In genomic region chr17:6072611-6073010, GRCh38 we compare ENCODE assay signal across 28 cellular contexts. TPM values are rescaled to one million over a fixed set of nuclear protein-coding genes. Genes with fewer than 3 reads are reported as not detected.
"Had no signal": no experiment of that assay in that cellular context is flagged by ENCODE, and none has a peak within 500 bp of the region (broad histone marks: within the 10 kb centered on the region; RNA-seq: fewer than 3 reads in every experiment).

No MANE protein-coding gene starts in this region.

- DNase-seq: activated CD4-positive, alpha-beta T cell treated with anti-CD3 and anti-CD28 coated beads for 4 hours; activated CD4-positive, alpha-beta T cell treated with anti-CD3 and anti-CD28 coated beads, Interleukin-2, amount 50 U/mL, for 4 hours; activated naive CD4-positive, alpha-beta T cell; activated T-cell treated with anti-CD3 and anti-CD28 coated beads for 4 hours; activated T-cell treated with anti-CD3 and anti-CD28 coated beads, Interleukin-2, amount 50 U/mL, for 72 hours; colonic mucosa; effector CD8-positive, alpha-beta T cell; erythroblast; gastrocnemius medialis; hippocampal formation; immature natural killer cell; kidney; left colon; naive thymus-derived CD4-positive, alpha-beta T cell; right lobe of liver; small intestine; stimulated activated CD4-positive, alpha-beta T cell treated with anti-CD3 and anti-CD28 coated beads, Interleukin-4, amount 100 ng/mL, for 4 hours; stimulated activated CD8-positive, alpha-beta memory T cell treated with anti-CD3 and anti-CD28 coated beads, Interleukin-4, amount 100 ng/mL, for 48 hours; stomach; tibial artery had no signal

- H3K36me3 Mint-ChIP-seq: immature natural killer cell; mesothelial cell of epicardium; stimulated activated memory B cell treated with anti-CD40 and anti-IgM and Interleukin-4, amounts not matched to agents 10 μg/mL and 1 μg/mL and 100 μg/mL, for 72 hours had no signal

- H3K4me3 Mint-ChIP-seq: central memory CD8-positive, alpha-beta T cell; mesothelial cell of epicardium; stimulated activated memory B cell treated with anti-CD40 and anti-IgM and Interleukin-4, amounts not matched to agents 10 μg/mL and 1 μg/mL and 100 μg/mL, for 72 hours had no signal

- H3K27ac ChIP-seq: colonic mucosa, gastrocnemius medialis, right lobe of liver, stomach, suprapubic skin, tibial artery had no signal

- H3K27ac Mint-ChIP-seq: activated naive CD4-positive, alpha-beta T cell treated with anti-CD3 and anti-CD28 coated beads, Interleukin-2, amount 50 U/mL, for 72 hours; activated T-cell treated with anti-CD3 and anti-CD28 coated beads, Interleukin-2, amount 50 U/mL, for 72 hours; immature natural killer cell; mesothelial cell of epicardium; naive thymus-derived CD4-positive, alpha-beta T cell; progenitor cell of endocrine pancreas; stimulated activated memory B cell treated with anti-CD40 and anti-IgM and Interleukin-4, amounts not matched to agents 10 μg/mL and 1 μg/mL and 100 μg/mL, for 72 hours had no signal

- H3K4me1 ChIP-seq: colonic mucosa, right lobe of liver had no signal

- ATAC-seq: activated naive CD4-positive, alpha-beta T cell treated with anti-CD3 and anti-CD28 coated beads, Interleukin-2, amount 50 U/mL, for 72 hours; activated T-cell treated with anti-CD3 and anti-CD28 coated beads, Interleukin-2, amount 50 U/mL, for 72 hours; gastrocnemius medialis; left colon; naive thymus-derived CD4-positive, alpha-beta T cell; right lobe of liver; stimulated activated memory B cell treated with anti-CD40 and anti-IgM and Interleukin-4, amounts not matched to agents 10 μg/mL and 1 μg/mL and 100 μg/mL, for 72 hours had no signal

- H3K4me3 ChIP-seq: colonic mucosa, gastrocnemius medialis, right lobe of liver, stomach, suprapubic skin had no signal

- H3K36me3 ChIP-seq: colonic mucosa, gastrocnemius medialis, right lobe of liver, stomach, suprapubic skin, tibial artery had no signal

- H3K27me3 ChIP-seq: colonic mucosa, gastrocnemius medialis, right lobe of liver, tibial artery had no signal

- H3K9me3 ChIP-seq: colonic mucosa, gastrocnemius medialis, right lobe of liver, stomach, suprapubic skin, tibial artery had no signal

- H3K9me3 Mint-ChIP-seq: activated naive CD4-positive, alpha-beta T cell treated with anti-CD3 and anti-CD28 coated beads, Interleukin-2, amount 50 U/mL, for 72 hours; activated T-cell treated with anti-CD3 and anti-CD28 coated beads, Interleukin-2, amount 50 U/mL, for 72 hours; central memory CD8-positive, alpha-beta T cell; immature natural killer cell; mesothelial cell of epicardium; stimulated activated memory B cell treated with anti-CD40 and anti-IgM and Interleukin-4, amounts not matched to agents 10 μg/mL and 1 μg/mL and 100 μg/mL, for 72 hours had no signal

RNA-seq across cellular contexts. Expression of gene WSCD1, which starts 2.4 kb away (rescaled TPM):
- total RNA-seq: mammary epithelial cell; T-helper 1 cell treated with Interleukin-12 subunit alpha and Interleukin-12 subunit beta and Interleukin-4 antibody, amounts not matched to agents 30 ng/mL and 1 ng/mL, for 36 hours had no signal
- polyA plus RNA-seq: mammary epithelial cell; naive thymus-derived CD4-positive, alpha-beta T cell had no signal
